Comparison of ENCODE assay signal across 16 cellular contexts in the genomic region with DNA sequence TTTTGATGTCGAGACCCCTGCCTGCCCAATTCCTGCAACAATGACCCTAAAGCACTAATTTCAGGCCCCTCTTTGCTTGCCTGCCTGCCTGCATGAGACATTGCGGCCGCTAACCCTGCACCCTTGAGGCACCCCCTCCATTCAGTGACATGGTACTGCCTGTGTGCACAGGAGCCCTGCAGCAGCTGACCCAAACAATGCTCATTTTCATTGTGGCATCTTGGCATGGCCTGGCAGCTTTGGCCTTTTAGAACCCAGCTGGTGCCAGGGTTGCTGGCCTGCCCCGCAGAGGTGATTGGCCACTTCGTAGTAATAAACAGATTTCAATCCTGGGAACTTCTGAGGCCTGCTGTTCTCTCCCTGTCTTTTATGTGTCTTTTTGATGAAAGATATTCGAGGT. TPM values are rescaled to one million over a fixed set of nuclear protein-coding genes. Genes with fewer than 3 reads are reported as not detected.
DNase-seq lines count a peak whose midpoint lies in the region; ATAC-seq and TF ChIP-seq lines count a peak whose summit lies in the region.
"Had no signal": no experiment of that assay in that cellular context is flagged by ENCODE, and none has a peak within 500 bp of the region (broad histone marks: within the 10 kb centered on the region; RNA-seq: fewer than 3 reads in every experiment).

No MANE protein-coding gene starts in this region.

- H3K36me3 Mint-ChIP-seq in Calu3 (ENCODE audit: insufficient read depth, unreplicated experiment) = peaks cover 8% of the 10 kb centered on the region
- H3K36me3 Mint-ChIP-seq: activated naive CD8-positive, alpha-beta T cell treated with anti-CD3 and anti-CD28 coated beads for 36 hours had no signal

- 31 to 61% (median 49%) methylated on average over 6 of the region's 6 CpGs for WGBS in heart left ventricle, 4 donors

- CTCF ChIA-PET in Calu3 (lab: Charles Lee) = interaction anchor here (0.8 to 1.5 kb wide), 3 partner anchors 15 to 55 kb away, joined by 3 to 4 read pairs (median 4); no protein-coding TSS in a partner anchor

- DNase-seq in Calu3 (no peak), heart left ventricle (peak in 4 of 5 donors; percentile 46 to 73 (median 52)), occipital lobe (lab: John Stamatoyannopoulos, UW) (peak; percentile 70), GF-D8 (lab: John Stamatoyannopoulos, UW) (no peak), mucosa of descending colon (no peak), kidney tubule cell (ENCODE audit: low spot score) (no peak)
- DNase-seq: activated CD8-positive, alpha-beta T cell treated with anti-CD3 and anti-CD28 coated beads, Interleukin-2, amount 10 ng/mL, durations not matched to agents 7 days and 5 days; activated naive CD8-positive, alpha-beta T cell treated with anti-CD3 and anti-CD28 coated beads for 36 hours; activated T-cell treated with anti-CD3 and anti-CD28 coated beads, Interleukin-2, amount 50 U/mL, for 72 hours; islet precursor cell; NCI-H2029; right lobe of liver had no signal

- no peak for TF ChIP-seq POLR2A in heart left ventricle (IDR thresholded peaks at IDR 0.05)

- peaks cover 0 to under 1% (median 0%) of the 10 kb centered on the region in 9 donors for H3K36me3 ChIP-seq in heart left ventricle
- H3K36me3 ChIP-seq in mucosa of descending colon (ENCODE audit: low read depth) = no peaks in the 10 kb centered on the region
- H3K36me3 ChIP-seq: right lobe of liver had no signal

- intact Hi-C loops in Calu3 (cut with micrococcal nuclease; ENCODE audit: unreplicated experiment) = no loop called here
- intact Hi-C loops in heart left ventricle (cut with DNase I) = loop anchor here in 2 of 10 donors (5.0 kb wide), 2 partner anchors 35 to 85 kb away; no protein-coding TSS in a partner anchor
- intact Hi-C loops in mucosa of descending colon (cut with DNase I, micrococcal nuclease) = no loop called here

- H3K4me1 ChIP-seq in heart left ventricle (peaks cover 3 to 82% (median 51%) of the 10 kb centered on the region in 12 donors), mucosa of descending colon (ENCODE audit: low read depth) (peaks cover 28% of the 10 kb centered on the region)
- H3K4me1 ChIP-seq: right lobe of liver had no signal

- no peak overlapping the region for H3K4me3 ChIP-seq in heart left ventricle
- no peak overlapping the region for H3K4me3 ChIP-seq in mucosa of descending colon
- H3K4me3 ChIP-seq: right lobe of liver had no signal

- H3K27ac ChIP-seq in angular gyrus (ENCODE audit: low read depth, low read length) (peak overlapping the region; percentile 92), heart left ventricle (peak overlapping the region in 8 of 12 donors; percentile 30 to 59 (median 44))
- H3K27ac ChIP-seq: neutrophil, right lobe of liver had no signal

- no peaks in the 10 kb centered on the region for H3K27me3 Mint-ChIP-seq in Calu3 (ENCODE audit: unreplicated experiment)
- H3K27me3 Mint-ChIP-seq: activated naive CD8-positive, alpha-beta T cell treated with anti-CD3 and anti-CD28 coated beads for 36 hours; stimulated activated naive CD8-positive, alpha-beta T cell treated with anti-CD3 and anti-CD28 coated beads, Interleukin-15, Interleukin-2, amounts not matched to agents 100 ng/mL and 50 ng/mL, for 24 hours had no signal

- H3K27me3 ChIP-seq in heart left ventricle = no peaks in the 10 kb centered on the region
- H3K27me3 ChIP-seq: neutrophil, right lobe of liver had no signal

- H3K4me1 Mint-ChIP-seq in Calu3 (ENCODE audit: low read depth, unreplicated experiment) = peaks cover 52% of the 10 kb centered on the region

- H3K9me3 Mint-ChIP-seq in Calu3 (ENCODE audit: low read depth, unreplicated experiment) = no peaks in the 10 kb centered on the region
- H3K9me3 Mint-ChIP-seq: activated naive CD8-positive, alpha-beta T cell treated with anti-CD3 and anti-CD28 coated beads for 36 hours; activated T-cell treated with anti-CD3 and anti-CD28 coated beads, Interleukin-2, amount 50 U/mL, for 72 hours; stimulated activated naive CD8-positive, alpha-beta T cell treated with anti-CD3 and anti-CD28 coated beads, Interleukin-15, Interleukin-2, amounts not matched to agents 100 ng/mL and 50 ng/mL, for 24 hours had no signal

- TF ChIP-seq CTCF in Calu3 (IDR thresholded peaks at IDR 0.05; ENCODE audit: unreplicated experiment) = no peak
- TF ChIP-seq CTCF in heart left ventricle (IDR thresholded peaks at IDR 0.05) = no peak
- no peak for TF ChIP-seq CTCF in mucosa of descending colon (IDR thresholded peaks at IDR 0.05)

- no peaks in the 10 kb centered on the region for H3K9me3 ChIP-seq in heart left ventricle
- no peaks in the 10 kb centered on the region for H3K9me3 ChIP-seq in mucosa of descending colon
- H3K9me3 ChIP-seq: neutrophil, right lobe of liver had no signal

- no peak overlapping the region for H3K4me3 Mint-ChIP-seq in Calu3 (ENCODE audit: low read depth, unreplicated experiment)
- H3K4me3 Mint-ChIP-seq: activated CD8-positive, alpha-beta T cell treated with anti-CD3 and anti-CD28 coated beads, Interleukin-2, amount 10 ng/mL, durations not matched to agents 7 days and 5 days; activated naive CD8-positive, alpha-beta T cell treated with anti-CD3 and anti-CD28 coated beads for 36 hours; activated T-cell treated with anti-CD3 and anti-CD28 coated beads, Interleukin-2, amount 50 U/mL, for 72 hours; stimulated activated naive CD8-positive, alpha-beta T cell treated with anti-CD3 and anti-CD28 coated beads, Interleukin-15, Interleukin-2, amounts not matched to agents 100 ng/mL and 50 ng/mL, for 24 hours had no signal

- ATAC-seq in heart left ventricle (peak; percentile 58 to 78 (median 75)), mucosa of descending colon (no peak), HG02678 (IDR thresholded peaks at IDR 0.05; ENCODE audit: unreplicated experiment) (no peak)
- ATAC-seq: activated CD8-positive, alpha-beta T cell treated with anti-CD3 and anti-CD28 coated beads, Interleukin-2, amount 10 ng/mL, durations not matched to agents 7 days and 5 days; activated T-cell treated with anti-CD3 and anti-CD28 coated beads, Interleukin-2, amount 50 U/mL, for 72 hours; right lobe of liver had no signal

- BruUV-seq in Calu3 (replicated peaks; lab: Mats Ljungman, UMichigan) = no TSS peak

- peak overlapping the region; percentile 22 for H3K27ac Mint-ChIP-seq in Calu3 (ENCODE audit: unreplicated experiment)
- H3K27ac Mint-ChIP-seq: activated CD8-positive, alpha-beta T cell treated with anti-CD3 and anti-CD28 coated beads, Interleukin-2, amount 10 ng/mL, durations not matched to agents 7 days and 5 days; activated naive CD8-positive, alpha-beta T cell treated with anti-CD3 and anti-CD28 coated beads for 36 hours; activated T-cell treated with anti-CD3 and anti-CD28 coated beads, Interleukin-2, amount 50 U/mL, for 72 hours; stimulated activated naive CD8-positive, alpha-beta T cell treated with anti-CD3 and anti-CD28 coated beads, Interleukin-15, Interleukin-2, amounts not matched to agents 100 ng/mL and 50 ng/mL, for 24 hours had no signal

RNA-seq across cellular contexts. Expression of a gene that starts 33.8 kb away (rescaled TPM):
- 65.9 and 79.0 TPM in 2 replicates for total RNA-seq in Calu3 (2022)
- total RNA-seq in heart left ventricle = 10 to 100 TPM; 26.3 to 64.2 (median 50.2) TPM
- polyA plus RNA-seq in heart left ventricle = 10 to 100 TPM; 38.9 to 59.6 TPM
- total RNA-seq in occipital lobe = 9.8 TPM
- 10 to 100 TPM; 13.4 to 23.8 (median 14.3) TPM for total RNA-seq in mucosa of descending colon

Comparison
In these comparisons a context has a peak if more than half of its experiments do, and no peak if none do; other contexts are left out.
1. DNase-seq: peak in heart left ventricle (4 of 5) and occipital lobe (single experiment); none in Calu3 (single experiment), GF-D8 (single experiment), mucosa of descending colon (0 of 3) and kidney tubule cell (single experiment).
2. ATAC-seq: peak in heart left ventricle (4 of 4); none in mucosa of descending colon (single experiment) and HG02678 (single experiment).